Comparison of ENCODE assay signal across 1 cellular context in the genomic region with DNA sequence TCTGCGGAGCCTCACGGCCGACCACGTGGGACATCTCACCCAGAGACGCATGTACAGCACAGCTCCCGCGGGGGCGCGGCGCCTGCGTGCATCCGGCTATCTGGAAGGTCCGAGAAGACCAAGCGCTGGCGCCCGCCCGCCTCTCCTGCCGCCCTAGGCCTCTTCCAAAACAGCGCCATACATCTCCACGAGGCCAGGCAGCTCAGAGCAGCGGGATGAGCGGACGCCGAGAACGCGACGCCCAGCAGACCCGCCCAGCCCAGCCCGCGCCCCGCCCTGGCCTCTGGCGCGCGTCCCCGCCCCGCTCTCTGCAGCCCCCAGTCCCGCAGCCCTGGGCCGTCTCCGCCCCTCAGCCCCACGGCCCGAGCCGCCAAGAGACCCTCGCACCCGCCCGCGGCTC.
TF ChIP-seq lines count a peak whose summit lies in the region.

No MANE protein-coding gene starts in this region.

TF ChIP-seq in WTC11, 78 proteins besides CTCF, POLR2A, EP300 and RAD21 (continued from another document):
- TF ChIP-seq, protein P1, sequence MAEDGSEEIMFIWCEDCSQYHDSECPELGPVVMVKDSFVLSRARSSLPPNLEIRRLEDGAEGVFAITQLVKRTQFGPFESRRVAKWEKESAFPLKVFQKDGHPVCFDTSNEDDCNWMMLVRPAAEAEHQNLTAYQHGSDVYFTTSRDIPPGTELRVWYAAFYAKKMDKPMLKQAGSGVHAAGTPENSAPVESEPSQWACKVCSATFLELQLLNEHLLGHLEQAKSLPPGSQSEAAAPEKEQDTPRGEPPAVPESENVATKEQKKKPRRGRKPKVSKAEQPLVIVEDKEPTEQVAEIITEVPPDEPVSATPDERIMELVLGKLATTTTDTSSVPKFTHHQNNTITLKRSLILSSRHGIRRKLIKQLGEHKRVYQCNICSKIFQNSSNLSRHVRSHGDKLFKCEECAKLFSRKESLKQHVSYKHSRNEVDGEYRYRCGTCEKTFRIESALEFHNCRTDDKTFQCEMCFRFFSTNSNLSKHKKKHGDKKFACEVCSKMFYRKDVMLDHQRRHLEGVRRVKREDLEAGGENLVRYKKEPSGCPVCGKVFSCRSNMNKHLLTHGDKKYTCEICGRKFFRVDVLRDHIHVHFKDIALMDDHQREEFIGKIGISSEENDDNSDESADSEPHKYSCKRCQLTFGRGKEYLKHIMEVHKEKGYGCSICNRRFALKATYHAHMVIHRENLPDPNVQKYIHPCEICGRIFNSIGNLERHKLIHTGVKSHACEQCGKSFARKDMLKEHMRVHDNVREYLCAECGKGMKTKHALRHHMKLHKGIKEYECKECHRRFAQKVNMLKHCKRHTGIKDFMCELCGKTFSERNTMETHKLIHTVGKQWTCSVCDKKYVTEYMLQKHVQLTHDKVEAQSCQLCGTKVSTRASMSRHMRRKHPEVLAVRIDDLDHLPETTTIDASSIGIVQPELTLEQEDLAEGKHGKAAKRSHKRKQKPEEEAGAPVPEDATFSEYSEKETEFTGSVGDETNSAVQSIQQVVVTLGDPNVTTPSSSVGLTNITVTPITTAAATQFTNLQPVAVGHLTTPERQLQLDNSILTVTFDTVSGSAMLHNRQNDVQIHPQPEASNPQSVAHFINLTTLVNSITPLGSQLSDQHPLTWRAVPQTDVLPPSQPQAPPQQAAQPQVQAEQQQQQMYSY (CRISPR knock-in tag; IDR thresholded peaks at IDR 0.05) = no peak
- TF ChIP-seq MXD4 (CRISPR knock-in tag; IDR thresholded peaks at IDR 0.05; ENCODE audit: borderline replicate concordance) = no peak
- TF ChIP-seq, protein P2, sequence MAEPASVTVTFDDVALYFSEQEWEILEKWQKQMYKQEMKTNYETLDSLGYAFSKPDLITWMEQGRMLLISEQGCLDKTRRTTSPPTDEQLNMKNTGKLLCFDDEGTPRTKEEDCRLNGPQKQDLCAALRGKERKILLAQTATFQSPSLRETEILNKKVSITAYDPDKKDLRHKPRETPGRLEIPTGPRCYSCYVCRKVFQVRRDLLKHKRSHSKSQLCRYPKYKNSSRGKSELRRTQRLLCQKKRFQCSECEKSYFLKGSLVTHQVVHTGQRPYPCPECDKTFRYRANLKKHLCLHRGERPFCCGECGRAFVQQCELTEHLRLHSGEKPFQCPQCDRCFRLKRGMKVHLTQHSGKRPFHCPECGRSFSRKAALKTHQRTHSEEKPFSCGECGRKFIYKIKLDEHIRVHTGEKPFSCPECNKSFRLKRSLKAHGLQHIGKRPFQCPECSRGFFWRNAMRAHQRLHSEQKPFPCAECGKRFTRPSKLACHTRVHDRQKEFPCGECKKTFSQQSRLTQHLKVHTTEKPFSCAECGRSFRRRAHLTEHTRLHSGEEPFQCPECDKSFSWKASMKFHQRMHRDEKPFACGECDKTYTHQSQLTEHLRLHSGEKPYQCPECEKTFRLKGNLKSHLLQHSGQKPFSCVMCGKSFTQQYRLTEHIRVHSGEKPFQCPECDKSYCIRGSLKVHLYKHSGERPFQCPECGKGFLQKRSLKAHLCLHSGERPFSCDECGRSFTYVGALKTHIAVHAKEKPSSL (CRISPR knock-in tag; conservative IDR thresholded peaks at IDR 0.05) = no peak
- no peak for TF ChIP-seq NFYB (CRISPR knock-in tag; conservative IDR thresholded peaks at IDR 0.05; ENCODE audit: low read depth)
- no peak for TF ChIP-seq FOXP1 (CRISPR knock-in tag; IDR thresholded peaks at IDR 0.05; ENCODE audit: borderline replicate concordance)
